10 cellular contexts compared by ENCODE assay signal in genomic region chr3:69541823-69542264, GRCh38.
A peak's percentile ranks its signal among the peaks of the same experiment; 100 is the strongest.
DNase-seq lines count a peak whose midpoint lies in the region; ATAC-seq, FAIRE-seq and TF ChIP-seq lines count a peak whose summit lies in the region.
"Had no signal": no experiment of that assay in that cellular context is flagged by ENCODE, and none has a peak within 500 bp of the region (broad histone marks: within the 10 kb centered on the region; RNA-seq: fewer than 3 reads in every experiment).

No MANE protein-coding gene starts in this region.

- peak overlapping the region; percentile 15 to 44 (median 32) for H3K4me3 ChIP-seq in Peyer's patch

- H3K27ac ChIP-seq in Peyer's patch = no peak overlapping the region

- peaks cover 0 to 11% of the 10 kb centered on the region in 2 donors for H3K27me3 ChIP-seq in Peyer's patch

- ATAC-seq in HG03175 (IDR thresholded peaks at IDR 0.05; ENCODE audit: unreplicated experiment) = no peak
- no peak for ATAC-seq in HG02884 (IDR thresholded peaks at IDR 0.05; ENCODE audit: unreplicated experiment)

- H3K4me1 Mint-ChIP-seq in osteocyte (ENCODE audit: unreplicated experiment) (peaks cover 17% of the 10 kb centered on the region), immature natural killer cell (no peaks in the 10 kb centered on the region)

- H3K9me3 ChIP-seq in Peyer's patch = no peaks in the 10 kb centered on the region

- peak overlapping the region; percentile 70 for H3K4me3 Mint-ChIP-seq in osteocyte (ENCODE audit: unreplicated experiment)
- H3K4me3 Mint-ChIP-seq in immature natural killer cell = no peak overlapping the region

- peaks cover 0 to 15% (median 0%) of the 10 kb centered on the region in 4 donors for H3K4me1 ChIP-seq in Peyer's patch

- H3K27ac Mint-ChIP-seq in osteocyte (ENCODE audit: unreplicated experiment) = no peak overlapping the region
- no peak overlapping the region for H3K27ac Mint-ChIP-seq in immature natural killer cell

- no peaks in the 10 kb centered on the region for H3K36me3 ChIP-seq in Peyer's patch

- no peak for FAIRE-seq in frontal cortex (lab: Jason Lieb, UNC)
- FAIRE-seq: G401.6 had no signal

- H3K9me3 Mint-ChIP-seq in osteocyte (ENCODE audit: unreplicated experiment) (no peaks in the 10 kb centered on the region), immature natural killer cell (peaks cover 0 to 3% (median 0%) of the 10 kb centered on the region in 6 donors)

- H3K36me3 Mint-ChIP-seq in osteocyte (ENCODE audit: unreplicated experiment) (no peaks in the 10 kb centered on the region), immature natural killer cell (no peaks in the 10 kb centered on the region)

- DNase-seq in D341Med (ENCODE audit: low spot score) (peak; percentile 81), Peyer's patch (no peak), frontal cortex (ENCODE audit: low spot score in 2 of 2) (peak; percentile 18 to 41), osteocyte (ENCODE audit: extremely low spot score, unreplicated experiment) (no peak), NCI-H524 treated with DMSO at 0.1 percent for 48 hours (lab: John Stamatoyannopoulos, UW) (no peak), immature natural killer cell (no peak)
- DNase-seq: NCI-H187 treated with DMSO at 0.1 percent for 48 hours had no signal

- TF ChIP-seq POLR2A in Peyer's patch (IDR thresholded peaks at IDR 0.05) = no peak

- H3K27me3 Mint-ChIP-seq in osteocyte (ENCODE audit: unreplicated experiment) (peaks cover 61% of the 10 kb centered on the region), immature natural killer cell (ENCODE audit: low read depth in 3 of 3) (peaks cover 11 to 16% (median 16%) of the 10 kb centered on the region in 3 donors)

- TF ChIP-seq CTCF in Peyer's patch (IDR thresholded peaks at IDR 0.05) (no peak), osteocyte (IDR thresholded peaks at IDR 0.05) (no peak)

Comparison
In these comparisons a context has a peak if more than half of its experiments do, and no peak if none do; other contexts are left out.
1. DNase-seq: peak in D341Med (single experiment) and frontal cortex (2 of 2); none in Peyer's patch (0 of 3), osteocyte (single experiment), NCI-H524 treated with DMSO at 0.1 percent for 48 hours (single experiment) and immature natural killer cell (0 of 3).